19 cellular contexts compared by ENCODE assay signal in the genomic region with DNA sequence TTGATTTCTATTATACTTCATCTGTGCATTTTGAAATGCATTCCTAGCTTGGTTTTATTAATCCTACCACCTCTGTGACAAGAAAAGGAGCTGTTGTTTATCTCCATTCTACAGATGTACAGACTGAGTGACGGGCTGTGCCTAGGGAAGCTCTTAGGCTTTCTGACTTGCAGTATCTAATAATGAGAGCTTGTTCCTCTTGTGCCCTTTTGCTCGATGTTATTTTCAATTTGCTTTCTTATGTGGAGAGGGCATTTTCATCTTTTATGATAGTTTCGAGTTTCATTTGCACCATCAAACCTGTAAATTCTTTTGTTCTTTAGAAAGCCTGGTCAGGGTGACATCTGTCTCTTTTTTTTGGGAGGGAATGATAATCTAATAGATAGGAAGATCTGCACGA.
DNase-seq lines count a peak whose midpoint lies in the region; TF ChIP-seq lines count a peak whose summit lies in the region.
"Had no signal": no experiment of that assay in that cellular context is flagged by ENCODE, and none has a peak within 500 bp of the region (broad histone marks: within the 10 kb centered on the region; RNA-seq: fewer than 3 reads in every experiment).

No MANE protein-coding gene starts in this region.

- peak overlapping the region; percentile 32; the same call in 1 of the 2 replicates for H3K27ac ChIP-seq in KMS-11
- H3K27ac ChIP-seq: 22Rv1; A549; BLaER1 treated with 17β-estradiol and CSF1 and Interleukin-3, amounts not matched to agents 10 nM and 100 nM; C4-2B had no signal

- no peaks in the 10 kb centered on the region for H3K27me3 ChIP-seq in KMS-11 (ENCODE audit: insufficient read depth, low read depth)
- H3K27me3 ChIP-seq: BLaER1 treated with 17β-estradiol and CSF1 and Interleukin-3, amounts not matched to agents 10 nM and 100 nM had no signal

- peak; percentile 11 for DNase-seq in NCI-H69 (lab: John Stamatoyannopoulos, UW)
- peak; percentile 20 for DNase-seq in OCI-M1 (lab: John Stamatoyannopoulos, UW)
- no peak for DNase-seq in H4 (ENCODE audit: low spot score)
- DNase-seq in endothelial cell (ENCODE audit: low spot score), result no peak
- DNase-seq: AML-193; Caco-2; Calu3; CD4-positive, alpha-beta T cell; CD8-positive, alpha-beta T cell; DND-41; EL; GDM1 had no signal

- no peak overlapping the region for H3K4me3 Mint-ChIP-seq in endothelial cell (ENCODE audit: unreplicated experiment)
- H3K4me3 Mint-ChIP-seq: B cell; CD4-positive, alpha-beta T cell; CD8-positive, alpha-beta T cell had no signal

- H3K4me1 ChIP-seq in KMS-11 (ENCODE audit: low read depth, poor library complexity, severe bottlenecking), result peaks cover 34% of the 10 kb centered on the region
- H3K4me1 ChIP-seq: A549, Caco-2 had no signal

- H2AFZ ChIP-seq in KMS-11 (ENCODE audit: low read depth), result peak overlapping the region; percentile 35; the same call in 1 of the 2 replicates

- no peak overlapping the region for H3K27ac Mint-ChIP-seq in endothelial cell (ENCODE audit: unreplicated experiment)
- H3K27ac Mint-ChIP-seq: B cell; CD4-positive, alpha-beta T cell; CD8-positive, alpha-beta T cell had no signal

- H3K9ac ChIP-seq in KMS-11, result no peak overlapping the region; the same call in 1 of the 2 replicates
- H3K9ac ChIP-seq: BLaER1 treated with 17β-estradiol and CSF1 and Interleukin-3, amounts not matched to agents 10 nM and 100 nM had no signal

- no peaks in the 10 kb centered on the region for H3K79me2 ChIP-seq in KMS-11 (ENCODE audit: insufficient read depth, low read depth)

- peak overlapping the region; percentile 77 for H3K4me2 ChIP-seq in KMS-11
- H3K4me2 ChIP-seq: A549; BLaER1 treated with 17β-estradiol and CSF1 and Interleukin-3, amounts not matched to agents 10 nM and 100 nM had no signal

- H3K36me3 Mint-ChIP-seq in endothelial cell (ENCODE audit: low read depth, unreplicated experiment), result no peaks in the 10 kb centered on the region
- H3K36me3 Mint-ChIP-seq: CD8-positive, alpha-beta T cell had no signal

- H3K9me3 Mint-ChIP-seq in endothelial cell (ENCODE audit: unreplicated experiment), result no peaks in the 10 kb centered on the region
- H3K9me3 Mint-ChIP-seq: CD4-positive, alpha-beta T cell; CD8-positive, alpha-beta T cell had no signal

- no peak for TF ChIP-seq CTCF in KMS-11 (conservative IDR thresholded peaks at IDR 0.05; ENCODE audit: low read depth, low read length)
- no peak for TF ChIP-seq CTCF in endothelial cell (IDR thresholded peaks at IDR 0.05; ENCODE audit: unreplicated experiment)

- no peaks in the 10 kb centered on the region for H4K20me1 ChIP-seq in KMS-11 (ENCODE audit: insufficient read depth)
- H4K20me1 ChIP-seq: BLaER1 treated with 17β-estradiol and CSF1 and Interleukin-3, amounts not matched to agents 10 nM and 100 nM had no signal

- no peak overlapping the region for H3K4me3 ChIP-seq in KMS-11 (IDR thresholded peaks at IDR 0.05; ENCODE audit: insufficient read depth, low read depth, low read length)
- H3K4me3 ChIP-seq: A549; BLaER1 treated with 17β-estradiol and CSF1 and Interleukin-3, amounts not matched to agents 10 nM and 100 nM; GM12878 had no signal

- H3K27me3 Mint-ChIP-seq in endothelial cell (ENCODE audit: unreplicated experiment), result peaks cover 2% of the 10 kb centered on the region

- H3K4me1 Mint-ChIP-seq in endothelial cell (ENCODE audit: unreplicated experiment), result peaks cover 2% of the 10 kb centered on the region
- H3K4me1 Mint-ChIP-seq: B cell had no signal

- H3K36me3 ChIP-seq in KMS-11 (ENCODE audit: insufficient read depth), result no peaks in the 10 kb centered on the region
- H3K36me3 ChIP-seq: BLaER1 treated with 17β-estradiol and CSF1 and Interleukin-3, amounts not matched to agents 10 nM and 100 nM had no signal

Comparison
In these comparisons a context has a peak if more than half of its experiments do, and no peak if none do; other contexts are left out.
1. DNase-seq: peak in NCI-H69 (single experiment) and OCI-M1 (single experiment); none in H4 (single experiment) and endothelial cell (single experiment).